ENCODE assay signal across 9 cellular contexts in the genomic region with DNA sequence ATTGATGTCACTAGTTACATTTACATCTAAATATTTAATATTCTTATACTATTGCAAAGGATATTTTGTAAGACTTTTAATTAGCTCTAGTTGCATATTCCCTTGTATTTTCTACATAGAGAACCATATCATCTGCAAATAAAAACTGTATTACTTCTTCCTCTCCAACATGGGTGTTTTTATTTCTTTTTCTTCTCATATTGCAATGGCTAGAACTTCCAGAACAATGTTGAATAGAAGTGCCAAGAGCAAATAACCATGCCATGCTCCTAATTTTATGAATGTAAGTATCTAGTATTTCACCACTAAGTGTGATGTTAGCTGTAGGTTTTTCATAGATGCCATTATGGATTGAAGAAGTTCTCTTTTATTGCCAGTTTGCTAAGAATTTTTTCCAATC.
"Had no signal": no experiment of that assay in that cellular context is flagged by ENCODE, and none has a peak within 500 bp of the region (broad histone marks: within the 10 kb centered on the region; RNA-seq: fewer than 3 reads in every experiment).

No MANE protein-coding gene starts in this region.

- H3K4me3 ChIP-seq: K562 had no signal

- FAIRE-seq: HepG2, HTR-8/SVneo, K562 had no signal

- ATAC-seq: HepG2, K562 had no signal

- H3K27ac Mint-ChIP-seq: IgD-negative memory B cell had no signal

- H3K9ac ChIP-seq: KMS-11 had no signal

- H3K27ac ChIP-seq: HL-60, KMS-11 had no signal

- H3K4me1 Mint-ChIP-seq: IgD-negative memory B cell had no signal

- DNase-seq: IMR-90, KBM-7, KG1 had no signal

- H3K4me2 ChIP-seq: KMS-11 had no signal
